In the genomic region with DNA sequence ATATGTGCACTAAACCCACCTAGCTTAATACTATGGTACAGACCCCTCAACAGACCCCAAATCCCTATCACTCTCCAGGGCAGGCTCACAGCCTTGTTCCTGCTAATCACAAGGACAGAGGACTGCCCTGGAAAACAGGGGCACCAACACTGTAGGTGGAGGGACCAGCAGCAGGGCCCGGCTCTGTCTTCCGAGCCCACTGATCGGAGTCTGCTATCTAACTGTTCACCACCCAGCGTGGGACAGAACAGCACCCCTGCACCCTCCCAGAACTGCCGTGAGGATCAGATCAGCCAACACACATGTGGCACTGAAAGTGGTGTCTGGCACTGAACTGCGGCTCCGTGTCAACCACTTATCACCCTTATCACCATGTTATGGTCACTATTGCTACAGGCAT, we compare ENCODE assay signal across 1 cellular context.
TF ChIP-seq lines count a peak whose summit lies in the region.

No MANE protein-coding gene starts in this region.

TF ChIP-seq in IMR-90, 13 proteins besides CTCF, POLR2A, EP300 and RAD21:
- TF ChIP-seq CHD1 (IDR thresholded peaks at IDR 0.05; ENCODE audit: low read depth, low read length) (no peak), MAZ (IDR thresholded peaks at IDR 0.05; ENCODE audit: borderline replicate concordance, low read depth, low read length) (no peak), FOS (IDR thresholded peaks at IDR 0.05; ENCODE audit: low read depth, low read length) (no peak), MXI1 (IDR thresholded peaks at IDR 0.05; ENCODE audit: borderline replicate concordance, low read depth, low read length) (no peak), USF2 (IDR thresholded peaks at IDR 0.05; ENCODE audit: low read depth, low read length) (no peak), SMC3 (IDR thresholded peaks at IDR 0.05; ENCODE audit: low read depth, low read length) (no peak), CEBPB (IDR thresholded peaks at IDR 0.05; ENCODE audit: low read depth, low read length) (no peak), RFX5 (IDR thresholded peaks at IDR 0.05; ENCODE audit: low read depth, low read length) (no peak), BHLHE40 (IDR thresholded peaks at IDR 0.05; ENCODE audit: low read depth, low read length) (no peak), MAFK (IDR thresholded peaks at IDR 0.05; ENCODE audit: low read depth, low read length) (no peak), NFE2L2 (IDR thresholded peaks at IDR 0.05; ENCODE audit: low read depth, low read length) (no peak), RCOR1 (IDR thresholded peaks at IDR 0.05; ENCODE audit: insufficient replicate concordance, low read length) (no peak)
- TF ChIP-seq, protein P1, sequence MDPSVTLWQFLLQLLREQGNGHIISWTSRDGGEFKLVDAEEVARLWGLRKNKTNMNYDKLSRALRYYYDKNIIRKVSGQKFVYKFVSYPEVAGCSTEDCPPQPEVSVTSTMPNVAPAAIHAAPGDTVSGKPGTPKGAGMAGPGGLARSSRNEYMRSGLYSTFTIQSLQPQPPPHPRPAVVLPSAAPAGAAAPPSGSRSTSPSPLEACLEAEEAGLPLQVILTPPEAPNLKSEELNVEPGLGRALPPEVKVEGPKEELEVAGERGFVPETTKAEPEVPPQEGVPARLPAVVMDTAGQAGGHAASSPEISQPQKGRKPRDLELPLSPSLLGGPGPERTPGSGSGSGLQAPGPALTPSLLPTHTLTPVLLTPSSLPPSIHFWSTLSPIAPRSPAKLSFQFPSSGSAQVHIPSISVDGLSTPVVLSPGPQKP (IDR thresholded peaks at IDR 0.05; ENCODE audit: borderline replicate concordance, low read depth, low read length) = no peak
TF ChIP-seq in IMR-90: peak in this region for 0.
